8 cellular contexts compared by ENCODE assay signal in genomic region chr11:72224587-72225410, GRCh38. TPM values are rescaled to one million over a fixed set of nuclear protein-coding genes. Genes with fewer than 3 reads are reported as not detected.
DNase-seq lines count a peak whose midpoint lies in the region; ATAC-seq and TF ChIP-seq lines count a peak whose summit lies in the region.

A gene with protein sequence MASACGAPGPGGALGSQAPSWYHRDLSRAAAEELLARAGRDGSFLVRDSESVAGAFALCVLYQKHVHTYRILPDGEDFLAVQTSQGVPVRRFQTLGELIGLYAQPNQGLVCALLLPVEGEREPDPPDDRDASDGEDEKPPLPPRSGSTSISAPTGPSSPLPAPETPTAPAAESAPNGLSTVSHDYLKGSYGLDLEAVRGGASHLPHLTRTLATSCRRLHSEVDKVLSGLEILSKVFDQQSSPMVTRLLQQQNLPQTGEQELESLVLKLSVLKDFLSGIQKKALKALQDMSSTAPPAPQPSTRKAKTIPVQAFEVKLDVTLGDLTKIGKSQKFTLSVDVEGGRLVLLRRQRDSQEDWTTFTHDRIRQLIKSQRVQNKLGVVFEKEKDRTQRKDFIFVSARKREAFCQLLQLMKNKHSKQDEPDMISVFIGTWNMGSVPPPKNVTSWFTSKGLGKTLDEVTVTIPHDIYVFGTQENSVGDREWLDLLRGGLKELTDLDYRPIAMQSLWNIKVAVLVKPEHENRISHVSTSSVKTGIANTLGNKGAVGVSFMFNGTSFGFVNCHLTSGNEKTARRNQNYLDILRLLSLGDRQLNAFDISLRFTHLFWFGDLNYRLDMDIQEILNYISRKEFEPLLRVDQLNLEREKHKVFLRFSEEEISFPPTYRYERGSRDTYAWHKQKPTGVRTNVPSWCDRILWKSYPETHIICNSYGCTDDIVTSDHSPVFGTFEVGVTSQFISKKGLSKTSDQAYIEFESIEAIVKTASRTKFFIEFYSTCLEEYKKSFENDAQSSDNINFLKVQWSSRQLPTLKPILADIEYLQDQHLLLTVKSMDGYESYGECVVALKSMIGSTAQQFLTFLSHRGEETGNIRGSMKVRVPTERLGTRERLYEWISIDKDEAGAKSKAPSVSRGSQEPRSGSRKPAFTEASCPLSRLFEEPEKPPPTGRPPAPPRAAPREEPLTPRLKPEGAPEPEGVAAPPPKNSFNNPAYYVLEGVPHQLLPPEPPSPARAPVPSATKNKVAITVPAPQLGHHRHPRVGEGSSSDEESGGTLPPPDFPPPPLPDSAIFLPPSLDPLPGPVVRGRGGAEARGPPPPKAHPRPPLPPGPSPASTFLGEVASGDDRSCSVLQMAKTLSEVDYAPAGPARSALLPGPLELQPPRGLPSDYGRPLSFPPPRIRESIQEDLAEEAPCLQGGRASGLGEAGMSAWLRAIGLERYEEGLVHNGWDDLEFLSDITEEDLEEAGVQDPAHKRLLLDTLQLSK (plus strand): TSS chr11:72224767. CDS start chr11:72224985, 218 bp downstream.

- peak within 1 kb of the TSS; percentile 96 to 98 (median 98) for H3K27ac ChIP-seq in upper lobe of left lung

- no peaks in the 10 kb centered on the region for H3K9me3 ChIP-seq in upper lobe of left lung

- no peaks in the 10 kb centered on the region for H3K9me3 Mint-ChIP-seq in natural killer cell

- peak in 2 of 4 donors; percentile 9 to 34 for TF ChIP-seq POLR2A in upper lobe of left lung (IDR thresholded peaks at IDR 0.05)

- peak within 1 kb of the TSS; percentile 64 for H3K4me3 ChIP-seq in Jurkat, Clone E6-1 (ENCODE audit: low read length)
- H3K4me3 ChIP-seq in upper lobe of left lung: peak within 1 kb of the TSS; percentile 83 to 90 (median 86)

- H3K4me3 Mint-ChIP-seq in natural killer cell: peak within 1 kb of the TSS; percentile 94

- peaks cover 23 to 40% (median 29%) of the 10 kb centered on the region in 4 donors for H3K4me1 ChIP-seq in upper lobe of left lung

- WGBS in upper lobe of left lung, 2 donors: 0 to 1% methylated on average over 14 to 27 of the region's 80 CpGs

- H3K36me3 Mint-ChIP-seq in natural killer cell: no peaks in the 10 kb centered on the region

- intact Hi-C loops in natural killer cell (cut with micrococcal nuclease): loop anchor here (1.0 to 5.0 kb wide), 3 partner anchors 14 to 588 kb away; partner anchors contain the start of gene ATG16L2

- TF ChIP-seq CTCF in natural killer cell (IDR thresholded peaks at IDR 0.05): no peak
- TF ChIP-seq CTCF in upper lobe of left lung (IDR thresholded peaks at IDR 0.05): no peak

- H3K4me1 Mint-ChIP-seq in natural killer cell: peaks cover 19 to 57% of the 10 kb centered on the region in 2 donors

- DNase-seq in D341Med (ENCODE audit: low spot score) (peak; percentile 57), fibroblast of peridontal ligament (ENCODE audit: extremely low read depth) (peak; percentile 20), natural killer cell (no peak), upper lobe of left lung (peak; percentile 56 to 92), cerebellar nuclear complex (lab: John Stamatoyannopoulos, UW) (no peak)
- DNase-seq in Jurkat, Clone E6-1 (ENCODE audit: low read depth, low spot score): no peak
- DNase-seq in activated T-cell treated with anti-CD3 and anti-CD28 coated beads, Interleukin-2, amount 50 U/mL, for 48 hours: peak; percentile 54 to 62

- H3K36me3 ChIP-seq in upper lobe of left lung: peaks cover 11 to 29% (median 22%) of the 10 kb centered on the region in 4 donors

- no peaks in the 10 kb centered on the region for H3K27me3 Mint-ChIP-seq in natural killer cell (ENCODE audit: low read depth in 2 of 2)

- TF ChIP-seq EP300 in upper lobe of left lung (IDR thresholded peaks at IDR 0.05): no peak

- H3K27ac Mint-ChIP-seq in natural killer cell: peak within 1 kb of the TSS; percentile 90 to 95

- peak in 1 of 3 donors; percentile 5 for ATAC-seq in natural killer cell
- ATAC-seq in upper lobe of left lung (ENCODE audit: low FRiP score in 2 of 2): peak in 1 of 2 donors; percentile 1
- ATAC-seq in GM18909 (IDR thresholded peaks at IDR 0.05; ENCODE audit: poor library complexity, unreplicated experiment): no peak

- no peaks in the 10 kb centered on the region for H3K27me3 ChIP-seq in upper lobe of left lung

RNA-seq across cellular contexts. Expression of the gene that starts here (rescaled TPM):
- 49.1 TPM for polyA plus RNA-seq in Jurkat, Clone E6-1 (2012; ENCODE audit: insufficient read depth, insufficient read length)
- total RNA-seq in natural killer cell: 100 to 1,000 TPM; 193 to 207 (median 195) TPM
- 100 to 1,000 TPM in 4 of 6 donors, 10 to 100 TPM in 2; 84.0 to 383 (median 180) TPM for total RNA-seq in upper lobe of left lung

Comparison
In these comparisons a context has a peak if more than half of its experiments do, and no peak if none do; other contexts are left out.
1. DNase-seq: peak in D341Med (single experiment), activated T-cell treated with anti-CD3 and anti-CD28 coated beads, Interleukin-2, amount 50 U/mL, for 48 hours (2 of 2), fibroblast of peridontal ligament (single experiment) and upper lobe of left lung (2 of 2); none in Jurkat, Clone E6-1 (single experiment), natural killer cell (single experiment) and cerebellar nuclear complex (0 of 2).